ENCODE assay signal across 19 cellular contexts in genomic region chr11:96942855-96943254, GRCh38.
DNase-seq lines count a peak whose midpoint lies in the region; ATAC-seq and TF ChIP-seq lines count a peak whose summit lies in the region.
"Had no signal": no experiment of that assay in that cellular context is flagged by ENCODE, and none has a peak within 500 bp of the region (broad histone marks: within the 10 kb centered on the region; RNA-seq: fewer than 3 reads in every experiment).

No MANE protein-coding gene starts in this region.

- no peaks in the 10 kb centered on the region for H3K4me1 ChIP-seq in endodermal cell (ENCODE audit: control insufficient read depth, insufficient read depth, low read length)
- no peaks in the 10 kb centered on the region for H3K4me1 ChIP-seq in neural progenitor cell
- H3K4me1 ChIP-seq: BLaER1, Caco-2, HAP-1 had no signal

- H3K4me3 ChIP-seq in LNCaP clone FGC (ENCODE audit: low read depth, low read length) (no peak overlapping the region), endodermal cell (ENCODE audit: low read length) (no peak overlapping the region), neural progenitor cell (no peak overlapping the region), MG63 (no peak overlapping the region)
- H3K4me3 ChIP-seq: BLaER1, GM23248, HAP-1 had no signal

- ATAC-seq in WTC11, result peak; percentile 58
- ATAC-seq: CD8-positive, alpha-beta T cell had no signal

- H3K9ac ChIP-seq in endodermal cell (ENCODE audit: extremely low read depth, low read length, poor library complexity, severe bottlenecking) (no peak overlapping the region), neural progenitor cell (no peak overlapping the region)
- H3K9ac ChIP-seq: BLaER1, GM23248 had no signal

- H3K27me3 Mint-ChIP-seq in WTC11 (ENCODE audit: low read depth) (no peaks in the 10 kb centered on the region), endodermal cell (ENCODE audit: insufficient read depth) (no peaks in the 10 kb centered on the region), neural progenitor cell (ENCODE audit: insufficient read depth, low read depth) (no peaks in the 10 kb centered on the region)
- H3K27me3 Mint-ChIP-seq: B cell; CD4-positive, CD25-positive, alpha-beta regulatory T cell had no signal

- CTCF ChIA-PET in WTC11 (lab: Charles Lee), result interaction anchor here (0.8 to 1.9 kb wide), 3 partner anchors 198 to 480 kb away, joined by 3 to 5 read pairs (median 3); no protein-coding TSS in a partner anchor

- H3K4me1 Mint-ChIP-seq in WTC11, result no peaks in the 10 kb centered on the region
- H3K4me1 Mint-ChIP-seq in endodermal cell, result no peaks in the 10 kb centered on the region
- no peaks in the 10 kb centered on the region for H3K4me1 Mint-ChIP-seq in neural progenitor cell
- H3K4me1 Mint-ChIP-seq: B cell; CD4-positive, CD25-positive, alpha-beta regulatory T cell had no signal

- no peak overlapping the region for H3K4me2 ChIP-seq in neural progenitor cell
- H3K4me2 ChIP-seq: BLaER1 had no signal

- H4K20me1 ChIP-seq in neural progenitor cell (ENCODE audit: low read depth), result no peaks in the 10 kb centered on the region
- H4K20me1 ChIP-seq: BLaER1 had no signal

- no peaks in the 10 kb centered on the region for H3K27me3 ChIP-seq in endodermal cell (ENCODE audit: control insufficient read depth, insufficient read depth, low read length, poor library complexity, severe bottlenecking)
- H3K27me3 ChIP-seq in neural progenitor cell, result no peaks in the 10 kb centered on the region
- H3K27me3 ChIP-seq in MG63, result no peaks in the 10 kb centered on the region
- H3K27me3 ChIP-seq: BLaER1 had no signal

- no peaks in the 10 kb centered on the region for H3K79me2 ChIP-seq in neural progenitor cell (ENCODE audit: low read depth)

- H3F3A ChIP-seq in neural progenitor cell (ENCODE audit: low read depth), result no peaks in the 10 kb centered on the region

- H3K36me3 ChIP-seq in endodermal cell (ENCODE audit: control insufficient read depth, insufficient read depth, low read length) (no peaks in the 10 kb centered on the region), neural progenitor cell (no peaks in the 10 kb centered on the region), MG63 (no peaks in the 10 kb centered on the region)
- H3K36me3 ChIP-seq: BLaER1, HAP-1 had no signal

- H3K9me3 ChIP-seq in endodermal cell (ENCODE audit: control insufficient read depth, low read length), result no peaks in the 10 kb centered on the region
- H3K9me3 ChIP-seq in neural progenitor cell (ENCODE audit: low read depth), result no peaks in the 10 kb centered on the region
- no peaks in the 10 kb centered on the region for H3K9me3 ChIP-seq in MG63
- H3K9me3 ChIP-seq: BLaER1, Caco-2, HAP-1 had no signal

- 93 to 100% methylated on average over 2 to 5 of the region's 6 CpGs for WGBS in endodermal cell (ENCODE audit: insufficient coverage in 1 of 2, insufficient read length in 1 of 2), 2 experiments

- POLR2A ChIA-PET in WTC11 (lab: Charles Lee), result no interaction called here

- DNase-seq in LNCaP clone FGC (ENCODE audit: low read depth) (no peak), WTC11 (ENCODE audit: low spot score) (peak; percentile 12), endodermal cell (peak; percentile 39), neural progenitor cell (ENCODE audit: low spot score) (no peak), MG63 (no peak), NCI-H1930 (lab: John Stamatoyannopoulos, UW) (no peak)
- no peak for DNase-seq in activated CD4-positive, alpha-beta T cell treated with anti-CD3 and anti-CD28 coated beads, Interleukin-2, amount 50 U/mL, for 1 hour
- DNase-seq in stimulated activated CD4-positive, alpha-beta T cell treated with anti-CD3 and anti-CD28 coated beads, Interleukin-4, amount 100 ng/mL, for 24 hours, result no peak
- DNase-seq: CD4-positive, CD25-positive, alpha-beta regulatory T cell; CD8-positive, alpha-beta T cell; DMS153; DND-41; GM23248; HFFc6 had no signal

- TF ChIP-seq CTCF in LNCaP clone FGC (IDR thresholded peaks at IDR 0.05; ENCODE audit: control insufficient read depth, extremely low read depth, insufficient read depth) (0 out of 2 replicates have a peak, but pooled peaks have one; percentile 23), WTC11 (IDR thresholded peaks at IDR 0.05) (no peak), endodermal cell (conservative IDR thresholded peaks at IDR 0.05) (peak; percentile 32), neural progenitor cell (IDR thresholded peaks at IDR 0.05) (peak; percentile 5)

- H3K4me3 Mint-ChIP-seq in WTC11 (no peak overlapping the region), endodermal cell (no peak overlapping the region), neural progenitor cell (no peak overlapping the region)
- H3K4me3 Mint-ChIP-seq: B cell; CD4-positive, CD25-positive, alpha-beta regulatory T cell; CD8-positive, alpha-beta T cell; HFFc6 had no signal

- H3K36me3 Mint-ChIP-seq in WTC11 (no peaks in the 10 kb centered on the region), endodermal cell (ENCODE audit: low read depth) (no peaks in the 10 kb centered on the region), neural progenitor cell (no peaks in the 10 kb centered on the region)
- H3K36me3 Mint-ChIP-seq: CD4-positive, CD25-positive, alpha-beta regulatory T cell; CD8-positive, alpha-beta T cell had no signal

- no peak overlapping the region for H2AFZ ChIP-seq in neural progenitor cell (replicated peaks)
- H2AFZ ChIP-seq: GM23248 had no signal

- H3K27ac ChIP-seq in endodermal cell (ENCODE audit: low read depth, low read length), result no peak overlapping the region
- no peak overlapping the region for H3K27ac ChIP-seq in neural progenitor cell
- H3K27ac ChIP-seq: BLaER1, C4-2B, GM23248 had no signal

- H3K9me3 Mint-ChIP-seq in WTC11 (no peaks in the 10 kb centered on the region), endodermal cell (no peaks in the 10 kb centered on the region), neural progenitor cell (no peaks in the 10 kb centered on the region)
- H3K9me3 Mint-ChIP-seq: CD8-positive, alpha-beta T cell had no signal

- H3K27ac Mint-ChIP-seq in WTC11 (no peak overlapping the region), endodermal cell (no peak overlapping the region), neural progenitor cell (no peak overlapping the region)
- H3K27ac Mint-ChIP-seq: B cell; CD8-positive, alpha-beta T cell; HFFc6 had no signal

TF ChIP-seq in WTC11, 78 proteins besides CTCF, POLR2A, EP300 and RAD21:
- TF ChIP-seq GABPB1 (CRISPR knock-in tag; IDR thresholded peaks at IDR 0.05) (no peak), ZMAT4 (CRISPR knock-in tag; IDR thresholded peaks at IDR 0.05) (no peak), ZNF121 (CRISPR knock-in tag; IDR thresholded peaks at IDR 0.05) (no peak), ELF4 (CRISPR knock-in tag; IDR thresholded peaks at IDR 0.05; ENCODE audit: low read depth) (no peak), TCF7 (CRISPR knock-in tag; IDR thresholded peaks at IDR 0.05; ENCODE audit: low read depth) (no peak), CREM (CRISPR knock-in tag; IDR thresholded peaks at IDR 0.05) (no peak), CREB1 (CRISPR knock-in tag; IDR thresholded peaks at IDR 0.05) (no peak), IRF2 (CRISPR knock-in tag; IDR thresholded peaks at IDR 0.05; ENCODE audit: borderline replicate concordance, low read depth) (no peak), ZNF396 (CRISPR knock-in tag; IDR thresholded peaks at IDR 0.05; ENCODE audit: borderline replicate concordance) (no peak), ERG (CRISPR knock-in tag; IDR thresholded peaks at IDR 0.05) (no peak), CBFB (CRISPR knock-in tag; IDR thresholded peaks at IDR 0.05; ENCODE audit: low read depth) (no peak), ZBTB43 (CRISPR knock-in tag; IDR thresholded peaks at IDR 0.05) (no peak)

Comparison
In these comparisons a context has a peak if more than half of its experiments do, and no peak if none do; other contexts are left out.
1. DNase-seq: peak in WTC11 (single experiment) and endodermal cell (single experiment); none in LNCaP clone FGC (single experiment), neural progenitor cell (single experiment), MG63 (single experiment), activated CD4-positive, alpha-beta T cell treated with anti-CD3 and anti-CD28 coated beads, Interleukin-2, amount 50 U/mL, for 1 hour (single experiment), NCI-H1930 (0 of 2) and stimulated activated CD4-positive, alpha-beta T cell treated with anti-CD3 and anti-CD28 coated beads, Interleukin-4, amount 100 ng/mL, for 24 hours (single experiment).